16 cellular contexts compared by ENCODE assay signal in genomic region chr6:91149246-91149645, GRCh38.
"Had no signal": no experiment of that assay in that cellular context is flagged by ENCODE, and none has a peak within 500 bp of the region (broad histone marks: within the 10 kb centered on the region; RNA-seq: fewer than 3 reads in every experiment).

No MANE protein-coding gene starts in this region.

- H3K9me3 ChIP-seq: adrenal gland, psoas muscle, sigmoid colon, upper lobe of right lung had no signal

- H3K4me1 Mint-ChIP-seq: activated B cell treated with CpG ODN at 0.5 μM for 24 hours; activated CD4-positive, alpha-beta T cell treated with anti-CD3 and anti-CD28 coated beads, Interleukin-2, amount 10 ng/mL, durations not matched to agents 7 days and 5 days had no signal

- H3K27me3 ChIP-seq: adrenal gland, sigmoid colon, upper lobe of right lung had no signal

- H3K4me3 Mint-ChIP-seq: activated B cell treated with CpG ODN at 0.5 μM for 24 hours; activated CD4-positive, alpha-beta T cell treated with anti-CD3 and anti-CD28 coated beads, Interleukin-2, amount 10 ng/mL, durations not matched to agents 7 days and 5 days; dendritic cell treated with granulocyte-macrophage colony-stimulating factor and Interleukin-4, amounts not matched to agents 40 ng/mL and 50 ng/mL, for 4 days; effector memory CD8-positive, alpha-beta T cell; nephron progenitor cell; T-helper 1 cell treated with Interleukin-12 subunit alpha and Interleukin-12 subunit beta and Interleukin-4 antibody, amounts not matched to agents 30 μg/mL and 1 μg/mL, for 36 hours had no signal

- H3K4me3 ChIP-seq: adrenal gland, psoas muscle, sigmoid colon, upper lobe of right lung had no signal

- H3K36me3 ChIP-seq: adrenal gland, sigmoid colon, upper lobe of right lung had no signal

- H3K27ac Mint-ChIP-seq: activated B cell treated with CpG ODN at 0.5 μM for 24 hours; activated CD4-positive, alpha-beta T cell treated with anti-CD3 and anti-CD28 coated beads, Interleukin-2, amount 10 ng/mL, durations not matched to agents 7 days and 5 days; dendritic cell treated with granulocyte-macrophage colony-stimulating factor and Interleukin-4, amounts not matched to agents 40 ng/mL and 50 ng/mL, for 4 days; effector memory CD8-positive, alpha-beta T cell; nephron progenitor cell; T-helper 1 cell treated with Interleukin-12 subunit alpha and Interleukin-12 subunit beta and Interleukin-4 antibody, amounts not matched to agents 30 μg/mL and 1 μg/mL, for 36 hours had no signal

- H3K27ac ChIP-seq: adrenal gland, psoas muscle, sigmoid colon, upper lobe of right lung had no signal

- H3K4me1 ChIP-seq: adrenal gland, psoas muscle, sigmoid colon, upper lobe of right lung had no signal

- H3K9me3 Mint-ChIP-seq: activated B cell treated with CpG ODN at 0.5 μM for 24 hours; activated CD4-positive, alpha-beta T cell treated with anti-CD3 and anti-CD28 coated beads, Interleukin-2, amount 10 ng/mL, durations not matched to agents 7 days and 5 days; dendritic cell treated with granulocyte-macrophage colony-stimulating factor and Interleukin-4, amounts not matched to agents 40 ng/mL and 50 ng/mL, for 4 days; nephron progenitor cell; T-helper 1 cell treated with Interleukin-12 subunit alpha and Interleukin-12 subunit beta and Interleukin-4 antibody, amounts not matched to agents 30 μg/mL and 1 μg/mL, for 36 hours had no signal

- DNase-seq: activated B cell treated with CpG ODN at 0.5 μM for 24 hours; activated CD4-positive, alpha-beta T cell treated with anti-CD3 and anti-CD28 coated beads, Interleukin-2, amount 10 ng/mL, durations not matched to agents 7 days and 5 days; activated CD8-positive, alpha-beta memory T cell treated with anti-CD3 and anti-CD28 coated beads for 24 hours; activated naive CD4-positive, alpha-beta T cell treated with Interleukin-2 at 50 U/mL for 16 hours; adrenal gland; effector memory CD8-positive, alpha-beta T cell; hippocampal formation; left colon; nephron progenitor cell; psoas muscle; sigmoid colon; stimulated activated CD4-positive, alpha-beta T cell treated with anti-CD3 and anti-CD28 coated beads, Interleukin-12 subunit alpha, Interleukin-12 subunit beta, amount 100 ng/mL, for 4 hours; stimulated activated naive CD4-positive, alpha-beta T cell; upper lobe of right lung had no signal

- H3K27me3 Mint-ChIP-seq: activated B cell treated with CpG ODN at 0.5 μM for 24 hours; activated CD4-positive, alpha-beta T cell treated with anti-CD3 and anti-CD28 coated beads, Interleukin-2, amount 10 ng/mL, durations not matched to agents 7 days and 5 days; dendritic cell treated with granulocyte-macrophage colony-stimulating factor and Interleukin-4, amounts not matched to agents 40 ng/mL and 50 ng/mL, for 4 days; effector memory CD8-positive, alpha-beta T cell had no signal

- ATAC-seq: effector memory CD8-positive, alpha-beta T cell; left colon; psoas muscle; upper lobe of right lung had no signal
